In the genomic region with DNA sequence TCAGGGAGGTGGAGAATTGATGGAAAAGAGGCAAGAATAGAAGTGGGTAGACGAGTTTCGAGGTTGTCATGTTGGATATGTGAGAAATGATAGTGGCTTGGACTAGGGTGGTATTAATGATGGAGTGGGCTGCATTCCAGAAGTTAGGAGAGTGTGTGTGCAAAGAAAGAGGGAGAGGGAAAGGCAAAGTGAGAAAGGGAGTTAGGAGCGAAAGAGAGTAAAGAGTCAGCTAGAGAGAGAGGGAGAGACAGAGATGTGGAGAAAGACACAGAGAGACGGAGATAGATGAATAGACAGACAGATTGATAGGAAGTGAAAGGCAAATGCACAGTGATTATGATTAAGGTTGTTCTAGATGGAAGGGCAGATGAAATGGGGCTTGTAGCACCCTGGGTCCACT, we compare ENCODE assay signal across 12 cellular contexts. TPM values are rescaled to one million over a fixed set of nuclear protein-coding genes. Genes with fewer than 3 reads are reported as not detected.
"Had no signal": no experiment of that assay in that cellular context is flagged by ENCODE, and none has a peak within 500 bp of the region (broad histone marks: within the 10 kb centered on the region; RNA-seq: fewer than 3 reads in every experiment).

No MANE protein-coding gene starts in this region.

- H3K4me2 ChIP-seq: GM23338 had no signal

- H3K4me1 ChIP-seq: HAP-1 had no signal

- H3K9me3 ChIP-seq: HAP-1 had no signal

- ATAC-seq: GM23338, HCT116 had no signal

- H2AFZ ChIP-seq: GM23248, GM23338 had no signal

- FAIRE-seq: H1, H54 had no signal

- H3K9ac ChIP-seq: GM23248 had no signal

- H3K36me3 ChIP-seq: HAP-1 had no signal

- H3K4me3 ChIP-seq: GM23248, GM23338, HAP-1 had no signal

- H3K27ac ChIP-seq: GM23248 had no signal

- DNase-seq: GM23248, GOT3, H7, H9, HCEC 1CT, HFFc6 had no signal

RNA-seq across cellular contexts. Expression of gene GPR139, which starts 5.4 kb away (rescaled TPM):
- total RNA-seq: GM23248, H4, H7, HFFc6 had no signal
- polyA plus RNA-seq: GM23248 had no signal
